ENCODE assay signal across 18 cellular contexts in the genomic region with DNA sequence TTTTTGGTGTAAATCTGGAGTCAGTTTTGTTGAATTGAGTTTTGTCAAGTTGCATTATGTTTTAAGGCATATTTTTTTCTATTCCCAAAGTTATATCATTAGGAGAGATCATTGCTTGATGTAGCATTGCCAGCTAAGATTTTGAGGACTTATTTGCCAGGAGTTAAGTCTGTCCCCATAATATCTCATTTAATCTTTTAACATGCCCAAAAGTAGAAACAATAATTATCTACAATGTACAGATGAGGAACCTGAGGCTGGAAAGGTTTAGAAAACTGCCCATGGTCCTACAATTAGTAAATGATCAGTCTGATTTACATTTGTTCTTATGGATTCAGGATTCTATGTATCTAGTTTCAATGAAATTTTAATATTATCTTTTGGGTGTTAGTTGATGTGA. TPM values are rescaled to one million over a fixed set of nuclear protein-coding genes. Genes with fewer than 3 reads are reported as not detected.
DNase-seq lines count a peak whose midpoint lies in the region; ATAC-seq, FAIRE-seq and TF ChIP-seq lines count a peak whose summit lies in the region.
"Had no signal": no experiment of that assay in that cellular context is flagged by ENCODE, and none has a peak within 500 bp of the region (broad histone marks: within the 10 kb centered on the region; RNA-seq: fewer than 3 reads in every experiment).

No MANE protein-coding gene starts in this region.

- H3K9me3 Mint-ChIP-seq in activated T-cell treated with anti-CD3 and anti-CD28 coated beads, Interleukin-2, amount 50 U/mL, for 72 hours = no peaks in the 10 kb centered on the region
- H3K9me3 Mint-ChIP-seq: naive B cell had no signal

- in situ Hi-C loops in mammary epithelial cell (cut with MboI; ENCODE audit: low sequenced_read_pairs in 2 of 2) = no loop called here

- H2AFZ ChIP-seq in Loucy (ENCODE audit: low read length) = no peak overlapping the region
- H2AFZ ChIP-seq in mammary epithelial cell (ENCODE audit: low read depth, low read length) = no peak overlapping the region
- no peak overlapping the region for H2AFZ ChIP-seq in smooth muscle cell (ENCODE audit: low read depth)

- peaks cover 2 to 4% of the 10 kb centered on the region in 2 donors for H3K36me3 Mint-ChIP-seq in activated T-cell treated with anti-CD3 and anti-CD28 coated beads, Interleukin-2, amount 50 U/mL, for 72 hours (ENCODE audit: insufficient read depth in 2 of 2)

- no peak for FAIRE-seq in small intestine (lab: Jason Lieb, UNC)
- FAIRE-seq: islet of Langerhans had no signal

- intact Hi-C loops in mammary epithelial cell (cut with micrococcal nuclease) = loop anchor here (5.0 kb wide), 1 partner anchor 729 kb away; the partner anchor contains the start of genes LMBRD2 and SKP2

- dilution Hi-C loops in mammary epithelial cell (cut with HindIII; ENCODE audit: low sequenced_read_pairs) = no loop called here

- no peaks in the 10 kb centered on the region for H3K27me3 Mint-ChIP-seq in activated T-cell treated with anti-CD3 and anti-CD28 coated beads, Interleukin-2, amount 50 U/mL, for 72 hours (ENCODE audit: low read depth)
- H3K27me3 Mint-ChIP-seq: naive B cell had no signal

- H3K4me1 Mint-ChIP-seq in activated T-cell treated with anti-CD3 and anti-CD28 coated beads, Interleukin-2, amount 50 U/mL, for 72 hours (ENCODE audit: low read depth) = peaks cover 62% of the 10 kb centered on the region

- H3K79me2 ChIP-seq in Loucy (ENCODE audit: insufficient read depth, low read length) (peaks cover 97% of the 10 kb centered on the region), mammary epithelial cell (ENCODE audit: insufficient read depth, low read length) (peaks cover 98% of the 10 kb centered on the region), smooth muscle cell (ENCODE audit: low read depth) (peaks cover 92% of the 10 kb centered on the region)

- peaks cover 50% of the 10 kb centered on the region for H3K4me1 ChIP-seq in Loucy (ENCODE audit: insufficient read depth, low read length, poor library complexity, severe bottlenecking)
- peaks cover 6% of the 10 kb centered on the region for H3K4me1 ChIP-seq in mammary epithelial cell (ENCODE audit: insufficient read depth, low read length)
- peaks cover 26% of the 10 kb centered on the region for H3K4me1 ChIP-seq in smooth muscle cell (ENCODE audit: low read depth)
- no peaks in the 10 kb centered on the region for H3K4me1 ChIP-seq in small intestine (ENCODE audit: control insufficient read depth in 2 of 2, insufficient read depth in 1 of 2, low read depth in 1 of 2, low read length in 1 of 2)

- TF ChIP-seq CTCF in Loucy (conservative IDR thresholded peaks at IDR 0.05; ENCODE audit: low read length) (no peak), mammary epithelial cell (conservative IDR thresholded peaks at IDR 0.05 in 1 of 2, IDR thresholded peaks at IDR 0.05 in 1 of 2; ENCODE audit: extremely low read depth in 1 of 2, insufficient read depth in 1 of 2, low read depth in 1 of 2, low read length in 2 of 2) (no peak), smooth muscle cell (IDR thresholded peaks at IDR 0.05; ENCODE audit: borderline replicate concordance, insufficient read depth, poor library complexity, severe bottlenecking) (no peak)

- H3K27ac Mint-ChIP-seq in activated T-cell treated with anti-CD3 and anti-CD28 coated beads, Interleukin-2, amount 50 U/mL, for 72 hours = peak overlapping the region; percentile 24

- peak overlapping the region; percentile 99 for H3K9ac ChIP-seq in Loucy (ENCODE audit: low read depth, low read length, poor library complexity, severe bottlenecking)
- no peak overlapping the region for H3K9ac ChIP-seq in mammary epithelial cell (ENCODE audit: insufficient read depth, low read length)
- no peak overlapping the region for H3K9ac ChIP-seq in smooth muscle cell (ENCODE audit: low read depth)

- H3K4me3 ChIP-seq in Loucy (ENCODE audit: low read length, poor library complexity, severe bottlenecking) (peak overlapping the region; percentile 93), mammary epithelial cell (replicated peaks in 1 of 3; ENCODE audit: insufficient read depth in 1 of 3, low read depth in 2 of 3, low read length in 3 of 3) (peak overlapping the region in 2 of 3 experiments; percentile 9 to 96), smooth muscle cell (peak overlapping the region; percentile 90), small intestine (ENCODE audit: low read depth in 1 of 2, low read length in 2 of 2) (no peak overlapping the region)

- H3K9me2 ChIP-seq in Loucy (replicated peaks; ENCODE audit: low read depth, low read length) = no peaks in the 10 kb centered on the region

- CTCF ChIA-PET in mammary epithelial cell (lab: Charles Lee; ENCODE audit: low non-redundant PET) = no interaction called here

- H3F3A ChIP-seq in Loucy (ENCODE audit: low read depth) = no peaks in the 10 kb centered on the region; the same call in 1 of the 2 replicates
- no peaks in the 10 kb centered on the region for H3F3A ChIP-seq in smooth muscle cell (ENCODE audit: low read depth)

- peaks cover 92% of the 10 kb centered on the region for H4K20me1 ChIP-seq in Loucy (ENCODE audit: insufficient read depth, low read length, poor library complexity, severe bottlenecking)
- H4K20me1 ChIP-seq in mammary epithelial cell (ENCODE audit: insufficient read depth, low read length) = no peaks in the 10 kb centered on the region
- H4K20me1 ChIP-seq in smooth muscle cell (ENCODE audit: low read depth) = peaks cover 88% of the 10 kb centered on the region

- H3K27ac ChIP-seq in mammary epithelial cell (ENCODE audit: insufficient read depth, low read depth, low read length) (no peak overlapping the region), smooth muscle cell (ENCODE audit: low read depth) (no peak overlapping the region), small intestine (ENCODE audit: low read depth in 1 of 2, low read length in 1 of 2) (no peak overlapping the region)
- H3K27ac ChIP-seq: cardiac muscle cell, heart left ventricle had no signal

- no TSS peak for BruUV-seq in mammary epithelial cell (replicated peaks; lab: Mats Ljungman, UMichigan)

- H3K9me3 ChIP-seq in Loucy (ENCODE audit: insufficient read depth, low read depth, low read length) (no peaks in the 10 kb centered on the region), mammary epithelial cell (replicated peaks; ENCODE audit: insufficient read depth, low read length) (no peaks in the 10 kb centered on the region), smooth muscle cell (replicated peaks; ENCODE audit: low read depth) (no peaks in the 10 kb centered on the region), small intestine (ENCODE audit: control insufficient read depth, low read depth) (no peaks in the 10 kb centered on the region)
- H3K9me3 ChIP-seq: heart left ventricle had no signal

- no peak for ATAC-seq in activated T-cell treated with anti-CD3 and anti-CD28 coated beads, Interleukin-2, amount 50 U/mL, for 72 hours (replicated peaks in 1 of 2)
- ATAC-seq: heart left ventricle, Panc1 had no signal

- H3K4me3 Mint-ChIP-seq in activated T-cell treated with anti-CD3 and anti-CD28 coated beads, Interleukin-2, amount 50 U/mL, for 72 hours = peak overlapping the region; percentile 36 to 48

- H3K36me3 ChIP-seq in Loucy (ENCODE audit: insufficient read depth, low read length) (peaks cover 10% of the 10 kb centered on the region; the same call in 1 of the 2 replicates), mammary epithelial cell (ENCODE audit: insufficient read depth, low read length) (no peaks in the 10 kb centered on the region), smooth muscle cell (ENCODE audit: low read depth) (no peaks in the 10 kb centered on the region), small intestine (ENCODE audit: control insufficient read depth in 2 of 2, insufficient read depth in 2 of 2, low read length in 2 of 2) (no peaks in the 10 kb centered on the region)
- H3K36me3 ChIP-seq: cardiac muscle cell had no signal

- H3K27me3 ChIP-seq in Loucy (ENCODE audit: insufficient read depth, low read length, poor library complexity, severe bottlenecking) (no peaks in the 10 kb centered on the region), mammary epithelial cell (ENCODE audit: insufficient read depth, low read length) (no peaks in the 10 kb centered on the region), smooth muscle cell (ENCODE audit: low read depth) (no peaks in the 10 kb centered on the region), small intestine (ENCODE audit: control insufficient read depth in 2 of 2, insufficient read depth in 2 of 2, low read length in 2 of 2) (no peaks in the 10 kb centered on the region)
- H3K27me3 ChIP-seq: cardiac muscle cell, heart left ventricle had no signal

- DNase-seq in activated T-cell treated with anti-CD3 and anti-CD28 coated beads, Interleukin-2, amount 50 U/mL, for 72 hours = no peak
- no peak for DNase-seq in activated T-cell treated with anti-CD3 and anti-CD28 coated beads for 4 hours
- no peak for DNase-seq in mammary epithelial cell
- no peak for DNase-seq in smooth muscle cell (lab: John Stamatoyannopoulos, UW; ENCODE audit: unreplicated experiment)
- no peak for DNase-seq in NCI-H82 (lab: John Stamatoyannopoulos, UW)
- DNase-seq in small intestine = no peak
- no peak for DNase-seq in NK-92 treated with Interleukin-12 subunit alpha and Interleukin-12 subunit beta, amount 100 ng/mL, for 24 hours (lab: John Stamatoyannopoulos, UW)
- DNase-seq: activated CD4-positive, alpha-beta T cell treated with anti-CD3 and anti-CD28 coated beads, Interleukin-2, amount 50 U/mL, for 1 hour; heart left ventricle; IMR-90; naive B cell; NCI-H1048; NCI-H2081 treated with DMSO at 0.1 percent for 48 hours; NCI-H524 treated with DMSO at 0.1 percent for 48 hours had no signal

- H3K4me2 ChIP-seq in Loucy (ENCODE audit: low read depth, low read length, poor library complexity, severe bottlenecking) = peak overlapping the region; percentile 87
- peak overlapping the region; percentile 96 for H3K4me2 ChIP-seq in mammary epithelial cell (ENCODE audit: insufficient read depth, low read depth, low read length)
- peak overlapping the region; percentile 98 for H3K4me2 ChIP-seq in smooth muscle cell

RNA-seq across cellular contexts. Expression of gene NIPBL, which starts 4.7 kb away (rescaled TPM):
- total RNA-seq in activated T-cell treated with anti-CD3 and anti-CD28 coated beads, Interleukin-2, amount 50 U/mL, for 72 hours = 10 to 100 TPM; 56.3 to 60.9 TPM
- 10 to 100 TPM; 25.0 to 46.5 TPM for total RNA-seq in mammary epithelial cell
- polyA plus RNA-seq in mammary epithelial cell = 25.1 TPM
- 36.8 TPM for polyA minus RNA-seq in mammary epithelial cell
- total RNA-seq in smooth muscle cell = 46.3 and 46.4 TPM in 2 replicates
- 14.7 and 15.4 TPM in 2 replicates for polyA plus RNA-seq in smooth muscle cell
- 10 to 100 TPM; 10.8 to 14.8 (median 14.4) TPM for polyA plus RNA-seq in small intestine

Comparison
In these comparisons a context has a peak if more than half of its experiments do, and no peak if none do; other contexts are left out.
1. H3K4me3 ChIP-seq: peak in Loucy (single experiment), mammary epithelial cell (2 of 3) and smooth muscle cell (single experiment); none in small intestine (0 of 2).
2. Peak in every context shown above with its lines, with median percentiles within 50 percentile points of each other: H3K4me2 ChIP-seq.